ENCODE assay signal across 21 cellular contexts in the genomic region with DNA sequence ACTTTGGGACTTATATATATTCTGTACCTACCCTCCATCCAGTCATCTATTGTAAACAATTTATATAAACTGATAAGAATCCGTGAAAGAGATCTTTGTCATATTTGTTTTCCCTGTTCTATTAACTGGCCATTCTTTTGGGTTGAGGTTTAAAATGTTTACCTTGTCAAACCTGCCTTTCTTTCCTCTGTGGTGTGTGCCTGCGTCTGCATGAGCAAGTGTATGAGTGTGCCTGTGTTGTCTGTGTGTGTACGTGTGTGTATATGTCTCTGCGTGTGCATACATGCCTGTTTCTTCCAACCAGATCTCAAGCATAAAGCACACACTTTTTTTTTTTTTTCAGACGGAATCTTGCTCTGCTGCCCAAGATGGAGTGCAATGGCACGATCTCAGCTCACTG.
"Had no signal": no experiment of that assay in that cellular context is flagged by ENCODE, and none has a peak within 500 bp of the region (broad histone marks: within the 10 kb centered on the region; RNA-seq: fewer than 3 reads in every experiment).

No MANE protein-coding gene starts in this region.

- ATAC-seq: mucosa of descending colon; naive thymus-derived CD4-positive, alpha-beta T cell; pancreas; right cardiac atrium; sciatic nerve; stimulated activated effector memory CD8-positive, alpha-beta T cell treated with anti-CD3 and anti-CD28 coated beads, Interleukin-12 subunit alpha, Interleukin-12 subunit beta, amount 100 ng/mL, for 72 hours had no signal

- H3K4me2 ChIP-seq: hepatocyte had no signal

- FAIRE-seq: pancreas had no signal

- H3K4me1 ChIP-seq: left ventricle myocardium inferior, pancreas, prostate gland, suprapubic skin, tibial nerve, vagina had no signal

- H3K4me3 ChIP-seq: hepatocyte, left ventricle myocardium inferior, lung, mucosa of descending colon, pancreas, prostate gland, skin epidermis, spleen, suprapubic skin, tibial nerve, vagina had no signal

- DNase-seq: islet precursor cell; left ventricle myocardium inferior; midbrain; mucosa of descending colon; naive thymus-derived CD4-positive, alpha-beta T cell; nucleus accumbens; pancreas; retina; right cardiac atrium; spleen; stimulated activated CD4-positive, alpha-beta T cell treated with anti-CD3 and anti-CD28 coated beads, Interleukin-4, amount 100 ng/mL, for 24 hours; stimulated activated naive CD4-positive, alpha-beta T cell had no signal

- H3K27ac ChIP-seq: hepatocyte, left ventricle myocardium inferior, pancreas, prostate gland, skin epidermis, spleen, suprapubic skin, tibial nerve, vagina had no signal

- H2AFZ ChIP-seq: hepatocyte had no signal

- H3K27me3 ChIP-seq: hepatocyte, pancreas, suprapubic skin, tibial nerve, vagina had no signal

- H3K36me3 ChIP-seq: left ventricle myocardium inferior, pancreas, prostate gland, spleen, suprapubic skin, tibial nerve, vagina had no signal

- H3K9me3 ChIP-seq: left ventricle myocardium inferior, mucosa of descending colon, pancreas, prostate gland, spleen, suprapubic skin, tibial nerve, vagina had no signal

- H3K79me2 ChIP-seq: hepatocyte had no signal
